ENCODE assay signal across 8 cellular contexts in the genomic region with DNA sequence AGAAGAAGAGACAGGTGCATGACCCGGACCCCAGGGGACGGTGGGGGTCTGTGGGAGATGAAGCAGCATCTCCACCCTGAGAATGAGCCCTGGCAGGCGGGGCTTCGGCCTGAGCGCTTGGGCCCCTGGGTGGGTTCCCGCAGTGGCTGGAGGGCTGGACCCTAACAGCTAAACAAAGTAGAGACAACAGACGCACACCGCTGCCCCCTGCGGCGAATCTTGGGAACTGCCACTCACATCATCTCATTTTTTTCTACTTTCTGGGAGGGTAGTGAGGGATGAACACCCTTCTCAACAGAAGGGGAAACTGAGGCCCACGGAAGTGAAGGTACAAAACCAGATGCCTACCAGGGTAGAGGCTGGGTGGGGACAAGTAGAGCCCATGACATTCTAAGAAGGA.
DNase-seq lines count a peak whose midpoint lies in the region; ATAC-seq and TF ChIP-seq lines count a peak whose summit lies in the region.

No MANE protein-coding gene starts in this region.

- POLR2A ChIA-PET in HEK293 (lab: Yijun Ruan, JAX) = interaction anchor here (0.7 kb wide), 1 partner anchor 11 kb away, joined by 4 read pairs; no protein-coding TSS in a partner anchor
- POLR2A ChIA-PET in activated CD8-positive, alpha-beta T cell treated with anti-CD3 and anti-CD28 coated beads, Interleukin-2, amount 10 ng/mL, durations not matched to agents 7 days and 5 days (lab: Charles Lee) = no interaction called here

- H3K9me3 ChIP-seq in HEK293 (ENCODE audit: control insufficient read depth, insufficient read depth, low read depth, low read length) = no peaks in the 10 kb centered on the region
- H3K9me3 ChIP-seq in heart left ventricle = no peaks in the 10 kb centered on the region

- intact Hi-C loops in heart left ventricle (cut with DNase I) = loop anchor here in 1 of 10 donors (10.0 kb wide), 1 partner anchor 45 kb away; no protein-coding TSS in a partner anchor

- H3K27me3 ChIP-seq in heart left ventricle = no peaks in the 10 kb centered on the region

- no peak for TF ChIP-seq POLR2A in heart left ventricle (IDR thresholded peaks at IDR 0.05)

- no peaks in the 10 kb centered on the region for H3K27me3 Mint-ChIP-seq in activated CD8-positive, alpha-beta T cell treated with anti-CD3 and anti-CD28 coated beads, Interleukin-2, amount 10 ng/mL, durations not matched to agents 7 days and 5 days (ENCODE audit: low read depth)

- no peak for ATAC-seq in activated CD8-positive, alpha-beta T cell treated with anti-CD3 and anti-CD28 coated beads, Interleukin-2, amount 10 ng/mL, durations not matched to agents 7 days and 5 days
- ATAC-seq in heart left ventricle (no peak), HG02623 (IDR thresholded peaks at IDR 0.05; ENCODE audit: unreplicated experiment) (no peak), HG03175 (IDR thresholded peaks at IDR 0.05; ENCODE audit: unreplicated experiment) (no peak)

- WGBS in heart left ventricle, 4 donors = 63 to 73% (median 65%) methylated on average over 10 to 11 of the region's 11 CpGs

- peaks cover 4% of the 10 kb centered on the region for H3K4me1 Mint-ChIP-seq in activated CD8-positive, alpha-beta T cell treated with anti-CD3 and anti-CD28 coated beads, Interleukin-2, amount 10 ng/mL, durations not matched to agents 7 days and 5 days (ENCODE audit: low read depth)

- DNase-seq in AML-193 (lab: John Stamatoyannopoulos, UW) (peak; percentile 5 to 15), heart left ventricle (no peak), HK-2 (ENCODE audit: unreplicated experiment) (no peak)
- peak; percentile 41 for DNase-seq in activated CD8-positive, alpha-beta T cell treated with anti-CD3 and anti-CD28 coated beads, Interleukin-2, amount 10 ng/mL, durations not matched to agents 7 days and 5 days
- DNase-seq in stimulated activated CD8-positive, alpha-beta memory T cell treated with anti-CD3 and anti-CD28 coated beads, Interleukin-4, amount 100 ng/mL, for 24 hours (ENCODE audit: low read depth) = peak; percentile 11

- peak; percentile 67 for TF ChIP-seq CTCF in HEK293 (tag by site-specific recombination; IDR thresholded peaks at IDR 0.05)
- TF ChIP-seq CTCF in heart left ventricle (IDR thresholded peaks at IDR 0.05) = peak; percentile 47 to 76 (median 66)

- H3K9me3 Mint-ChIP-seq in activated CD8-positive, alpha-beta T cell treated with anti-CD3 and anti-CD28 coated beads, Interleukin-2, amount 10 ng/mL, durations not matched to agents 7 days and 5 days (ENCODE audit: insufficient read depth) = no peaks in the 10 kb centered on the region

- CTCF ChIA-PET in HEK293 (lab: Yijun Ruan, JAX) = interaction anchor here (0.5 to 1.0 kb wide), 8 partner anchors 10 to 90 kb away, joined by 3 to 5 read pairs (median 3); no protein-coding TSS in a partner anchor
- CTCF ChIA-PET in activated CD8-positive, alpha-beta T cell treated with anti-CD3 and anti-CD28 coated beads, Interleukin-2, amount 10 ng/mL, durations not matched to agents 7 days and 5 days (lab: Charles Lee) = interaction anchor here (0.7 to 0.9 kb wide), 6 partner anchors 9 to 293 kb away, joined by 3 to 5 read pairs (median 3); no protein-coding TSS in a partner anchor

- H3K36me3 Mint-ChIP-seq in activated CD8-positive, alpha-beta T cell treated with anti-CD3 and anti-CD28 coated beads, Interleukin-2, amount 10 ng/mL, durations not matched to agents 7 days and 5 days (ENCODE audit: low read depth) = peaks cover 23% of the 10 kb centered on the region

- H3K4me3 ChIP-seq in HEK293 (ENCODE audit: low read depth, low read length) (no peak overlapping the region), heart left ventricle (no peak overlapping the region)

- peaks cover 3% of the 10 kb centered on the region; the same call in 1 of the 2 replicates for H3K4me1 ChIP-seq in HEK293 (ENCODE audit: control insufficient read depth, insufficient read depth, low read length)
- H3K4me1 ChIP-seq in heart left ventricle = peaks cover 16 to 79% (median 61%) of the 10 kb centered on the region in 12 donors

- no peak overlapping the region for H3K4me3 Mint-ChIP-seq in activated CD8-positive, alpha-beta T cell treated with anti-CD3 and anti-CD28 coated beads, Interleukin-2, amount 10 ng/mL, durations not matched to agents 7 days and 5 days

- H3K27ac Mint-ChIP-seq in activated CD8-positive, alpha-beta T cell treated with anti-CD3 and anti-CD28 coated beads, Interleukin-2, amount 10 ng/mL, durations not matched to agents 7 days and 5 days = no peak overlapping the region

- H3K36me3 ChIP-seq in HEK293 (ENCODE audit: control insufficient read depth in 2 of 2, insufficient read depth in 1 of 2, low read length in 2 of 2) (peaks cover 0 to 53% of the 10 kb centered on the region in 2 experiments; a peak in 2 of 3 replicates), heart left ventricle (peaks cover 0 to 79% (median 54%) of the 10 kb centered on the region in 9 donors)

- H3K27ac ChIP-seq in HEK293 (ENCODE audit: extremely low read depth, low read depth, low read length) (no peak overlapping the region), heart left ventricle (peak overlapping the region in 7 of 12 donors; percentile 49 to 96 (median 68))

TF ChIP-seq in HEK293, 187 proteins besides CTCF, POLR2A, EP300 and RAD21:
- TF ChIP-seq ZNF664 (tag by site-specific recombination; IDR thresholded peaks at IDR 0.05) (peak; percentile 79), ZBTB48 (tag by site-specific recombination; IDR thresholded peaks at IDR 0.05) (no peak)

Comparison
In these comparisons a context has a peak if more than half of its experiments do, and no peak if none do; other contexts are left out.
1. DNase-seq: peak in AML-193 (2 of 2), activated CD8-positive, alpha-beta T cell treated with anti-CD3 and anti-CD28 coated beads, Interleukin-2, amount 10 ng/mL, durations not matched to agents 7 days and 5 days (single experiment) and stimulated activated CD8-positive, alpha-beta memory T cell treated with anti-CD3 and anti-CD28 coated beads, Interleukin-4, amount 100 ng/mL, for 24 hours (single experiment); none in heart left ventricle (0 of 5) and HK-2 (single experiment).